ENCODE assay signal across 8 cellular contexts in the genomic region with DNA sequence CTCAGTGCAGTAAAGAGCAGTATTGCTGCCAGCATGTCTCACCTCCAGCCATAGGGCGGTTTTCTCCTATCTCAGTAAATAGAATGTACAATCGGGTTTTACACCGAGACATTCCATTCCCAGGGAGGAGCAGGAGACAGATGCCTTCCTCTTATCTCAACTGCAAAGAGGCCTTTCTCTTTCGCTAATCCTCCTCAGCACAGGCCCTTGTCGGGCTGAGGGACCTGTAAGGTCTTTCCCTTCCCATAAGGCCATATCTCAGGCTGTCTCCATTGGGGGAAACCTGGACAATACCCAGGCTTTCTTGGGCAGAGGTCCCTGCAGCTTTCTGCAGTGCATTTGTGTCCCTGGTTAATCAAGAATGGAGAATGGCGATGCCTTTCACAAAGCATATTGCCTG. TPM values are rescaled to one million over a fixed set of nuclear protein-coding genes. Genes with fewer than 3 reads are reported as not detected.
DNase-seq lines count a peak whose midpoint lies in the region; ATAC-seq, FAIRE-seq and TF ChIP-seq lines count a peak whose summit lies in the region.
"Not testable (repeated sequence)": the region's sequence is repeated elsewhere in the genome, so short reads cannot be mapped to it uniquely, and the experiment has no call there.
"Had no signal": no experiment of that assay in that cellular context is flagged by ENCODE, and none has a peak within 500 bp of the region (broad histone marks: within the 10 kb centered on the region; RNA-seq: fewer than 3 reads in every experiment).

No MANE protein-coding gene starts in this region.

- BruUV-seq in K562 (replicated peaks; lab: Mats Ljungman, UMichigan): not testable (repeated sequence)

- H3K18ac ChIP-seq in mesendoderm (ENCODE audit: low read length); trophoblast cell (ENCODE audit: low read length): not testable (repeated sequence)

- H3K9ac ChIP-seq in K562 (ENCODE audit: insufficient read depth in 1 of 2, low read depth in 2 of 2, low read length in 2 of 2); mesendoderm (ENCODE audit: low read length); trophoblast cell (ENCODE audit: low read length): not testable (repeated sequence)

- not testable (repeated sequence) for H3K56ac ChIP-seq in mesendoderm (ENCODE audit: low read length)

- peak; percentile 54 for DNase-seq in ELF-1 (ENCODE audit: low read depth, low spot score)
- DNase-seq in K562 (ENCODE audit: extremely low read depth in 1 of 4, low spot score in 3 of 4): peak in 2 of 4 experiments; percentile 20 to 70
- not testable (repeated sequence) for DNase-seq in cardiac muscle cell (ENCODE audit: low read depth in 1 of 2, low spot score in 1 of 2); type B pancreatic cell (ENCODE audit: extremely low spot score, unreplicated experiment)
- peak; percentile 77 for DNase-seq in mesendoderm
- DNase-seq in trophoblast cell: peak; percentile 8 to 39

- ATAC-seq in K562: peak; percentile 74

- not testable (repeated sequence) for H3K4me2 ChIP-seq in K562 (ENCODE audit: insufficient read depth, low read length); mesendoderm (ENCODE audit: low read length); trophoblast cell (ENCODE audit: low read length)

- H4K20me1 ChIP-seq in K562 (replicated peaks; ENCODE audit: control insufficient read depth, insufficient read depth, low read length): not testable (repeated sequence)

- H3K79me2 ChIP-seq in K562 (ENCODE audit: control insufficient read depth, insufficient read depth, low read length); mesendoderm (ENCODE audit: control insufficient read depth, insufficient read depth, low read length); trophoblast cell (ENCODE audit: control insufficient read depth, insufficient read depth, low read length, poor library complexity): not testable (repeated sequence)

- H4K12ac ChIP-seq in trophoblast cell (ENCODE audit: low read depth, low read length): not testable (repeated sequence)

- not testable (repeated sequence) for H3K4ac ChIP-seq in mesendoderm (ENCODE audit: low read depth, low read length); trophoblast cell (ENCODE audit: low read depth, low read length)

- not testable (repeated sequence) for TF ChIP-seq POLR2A in K562 (conservative IDR thresholded peaks at IDR 0.05)

- not testable (repeated sequence) for H3K79me1 ChIP-seq in mesendoderm (ENCODE audit: low read length); trophoblast cell (ENCODE audit: low read length)

- H3K27ac Mint-ChIP-seq in type B pancreatic cell: peak overlapping the region; percentile 12

- not testable (repeated sequence) for TF ChIP-seq EP300 in K562 (IDR thresholded peaks at IDR 0.05; ENCODE audit: low read length)

- not testable (repeated sequence) for H4K91ac ChIP-seq in trophoblast cell (ENCODE audit: low read depth, low read length)

- H3K36me3 Mint-ChIP-seq in type B pancreatic cell: peaks cover 21% of the 10 kb centered on the region

- intact Hi-C loops in K562 (cut with micrococcal nuclease): not testable (repeated sequence)

- 11% methylated on average over 6 of the region's 6 CpGs for WGBS in K562 (ENCODE audit: insufficient coverage, low coverage, missing lambda C conversion rate)
- WGBS in mesendoderm (ENCODE audit: extremely low coverage, insufficient coverage, low lambda C conversion rate): no CpG with 5 or more reads among the region's 6 CpGs
- no CpG with 5 or more reads among the region's 6 CpGs for WGBS in trophoblast cell (ENCODE audit: extremely low coverage, insufficient coverage, insufficient read length)

- not testable (repeated sequence) for H3K9me3 Mint-ChIP-seq in type B pancreatic cell

- H2BK12ac ChIP-seq in trophoblast cell (ENCODE audit: low read length): not testable (repeated sequence)

- H3K27me3 Mint-ChIP-seq in type B pancreatic cell: not testable (repeated sequence)

- not testable (repeated sequence) for H2AK5ac ChIP-seq in mesendoderm (ENCODE audit: low read length); trophoblast cell (ENCODE audit: low read length)

- peaks cover 11 to 17% of the 10 kb centered on the region in 2 experiments; a peak in 3 of 5 replicates for H3K4me1 ChIP-seq in K562 (replicated peaks in 1 of 2; ENCODE audit: control insufficient read depth in 2 of 2, insufficient read depth in 2 of 2, low read length in 2 of 2)
- not testable (repeated sequence) for H3K4me1 ChIP-seq in cardiac muscle cell (ENCODE audit: low read depth); mesendoderm (ENCODE audit: control insufficient read depth, low read depth, low read length); trophoblast cell (ENCODE audit: control insufficient read depth in 1 of 2, insufficient read depth in 2 of 2, low read length in 2 of 2)

- H3K14ac ChIP-seq in trophoblast cell (ENCODE audit: low read length): not testable (repeated sequence)

- H4K5ac ChIP-seq in mesendoderm (ENCODE audit: low read length): not testable (repeated sequence)

- H2AFZ ChIP-seq in K562 (ENCODE audit: low read depth, low read length); trophoblast cell (ENCODE audit: insufficient read depth, low read length, poor library complexity): not testable (repeated sequence)

- H2BK5ac ChIP-seq in mesendoderm (ENCODE audit: low read length); trophoblast cell (ENCODE audit: low read depth, low read length, poor library complexity): not testable (repeated sequence)

- H3K23ac ChIP-seq in mesendoderm (ENCODE audit: low read length); trophoblast cell (ENCODE audit: low read length): not testable (repeated sequence)

- not testable (repeated sequence) for TF ChIP-seq RAD21 in K562 (CRISPR knock-in tag; conservative IDR thresholded peaks at IDR 0.05 in 1 of 2, IDR thresholded peaks at IDR 0.05 in 1 of 2)

- H3K4me3 Mint-ChIP-seq in type B pancreatic cell: not testable (repeated sequence)

- H3K27me3 ChIP-seq in K562 (ENCODE audit: control insufficient read depth in 2 of 2, insufficient read depth in 2 of 2, low read length in 2 of 2); cardiac muscle cell; mesendoderm (ENCODE audit: insufficient read depth, low read length, poor library complexity); trophoblast cell (ENCODE audit: insufficient read depth, low read length): not testable (repeated sequence)

- not testable (repeated sequence) for H4K8ac ChIP-seq in mesendoderm (ENCODE audit: low read depth, low read length); trophoblast cell (ENCODE audit: low read depth, low read length)

- FAIRE-seq in K562 (lab: Jason Lieb, UNC): peak; percentile 48

- not testable (repeated sequence) for H3K9me3 ChIP-seq in K562 (replicated peaks; ENCODE audit: control insufficient read depth, insufficient read depth, low read depth, low read length); cardiac muscle cell (ENCODE audit: low read depth); trophoblast cell (ENCODE audit: insufficient read depth, low read depth, low read length)

- not testable (repeated sequence) for H3K36me3 ChIP-seq in K562 (ENCODE audit: control insufficient read depth, insufficient read depth, low read length); cardiac muscle cell; mesendoderm (ENCODE audit: control insufficient read depth, insufficient read depth, low read length); trophoblast cell (ENCODE audit: control insufficient read depth in 1 of 2, insufficient read depth in 2 of 2, low read length in 2 of 2)

- H3K9me1 ChIP-seq in K562 (ENCODE audit: control insufficient read depth, insufficient read depth, low read length): not testable (repeated sequence)

- in situ Hi-C loops in K562 (cut with MboI): not testable (repeated sequence)

- TF ChIP-seq CTCF in VCaP (conservative IDR thresholded peaks at IDR 0.05); K562 (IDR thresholded peaks at IDR 0.05 in 2 of 3, conservative IDR thresholded peaks at IDR 0.05 in 1 of 3; ENCODE audit: insufficient read depth in 2 of 3, low read depth in 1 of 3, low read length in 3 of 3); cardiac muscle cell (IDR thresholded peaks at IDR 0.05; ENCODE audit: low read depth, low read length); type B pancreatic cell (conservative IDR thresholded peaks at IDR 0.05): not testable (repeated sequence)

- POLR2A ChIA-PET in K562 (lab: Yijun Ruan, JAX): not testable (repeated sequence)

- H2BK120ac ChIP-seq in mesendoderm (ENCODE audit: low read depth, low read length); trophoblast cell (ENCODE audit: insufficient read depth, low read length, poor library complexity): not testable (repeated sequence)

- H3K4me1 Mint-ChIP-seq in type B pancreatic cell (ENCODE audit: unreplicated experiment): not testable (repeated sequence)

- not testable (repeated sequence) for H2BK15ac ChIP-seq in mesendoderm (replicated peaks; ENCODE audit: low read depth)

- not testable (repeated sequence) for H3K4me3 ChIP-seq in K562; cardiac muscle cell; mesendoderm (ENCODE audit: low read length); trophoblast cell (ENCODE audit: low read depth, low read length)

- H3K27ac ChIP-seq in VCaP (peak overlapping the region; percentile 65), cardiac muscle cell (peak overlapping the region; percentile 12)
- not testable (repeated sequence) for H3K27ac ChIP-seq in K562 (ENCODE audit: extremely low read depth, low read depth, low read length); mesendoderm (ENCODE audit: low read depth, low read length); trophoblast cell (ENCODE audit: low read depth, low read length)

- CTCF ChIA-PET in K562 (lab: Yijun Ruan, JAX; ENCODE audit: low intra/inter-chr PET ratio): not testable (repeated sequence)

RNA-seq across cellular contexts. Expression of a gene that starts 15.6 kb away (rescaled TPM):
- total RNA-seq in K562 (2011; cell fraction: chromatin; rRNA removed; ENCODE audit: low replicate concordance): 37.7 and 82.3 TPM in 2 replicates
- 28.5 and 32.5 TPM in 2 replicates for total RNA-seq in K562 (2011; cell fraction: nucleolus; rRNA removed)
- 39.1 and 44.0 TPM in 2 replicates for total RNA-seq in K562 (2011; cell fraction: nucleoplasm; rRNA removed)
- total RNA-seq in K562 (2014; rRNA removed) (17.4 and 18.9 TPM in 2 replicates), K562 (2014; rRNA removed; fragmentation: Illumina TruSeq; extraction: Trizol) (32.7 and 36.9 TPM in 2 replicates), K562 (2015; rRNA removed; fragmentation: Illumina TruSeq; extraction: Trizol) (27.3 and 28.2 TPM in 2 replicates), K562 (2021) (18.9 and 20.7 TPM in 2 replicates), cardiac muscle cell (19.9 and 23.0 TPM in 2 replicates), type B pancreatic cell (ENCODE audit: low replicate concordance) (32.4 and 45.1 TPM in 2 replicates)
- polyA plus RNA-seq in K562 (2011; rRNA removed) (29.0 and 36.2 TPM in 2 replicates), K562 (2014; fragmentation: Illumina TruSeq; extraction: Trizol) (21.1 and 23.2 TPM in 2 replicates), K562 (2014; fragmentation: Nextera tagmentation; extraction: Ambion mirVana) (10 to 100 TPM; 17.9 to 24.0 TPM), K562 (2014; rRNA removed) (15.9 and 17.5 TPM in 2 replicates), cardiac muscle cell (14.0 and 19.5 TPM in 2 replicates)
- polyA plus RNA-seq in K562 (2011; cell fraction: cytosol; rRNA removed): 10.8 and 18.3 TPM in 2 replicates
- polyA plus RNA-seq in K562 (2011; cell fraction: nucleus; rRNA removed): 18.5 and 19.6 TPM in 2 replicates
- polyA plus RNA-seq in K562 (2012): 13.2 and 13.4 TPM in 2 replicates
- 46.2 and 47.4 TPM in 2 replicates for polyA minus RNA-seq in K562 (2011; rRNA and poly(A)+ RNA removed)
- 10.2 and 17.8 TPM in 2 replicates for polyA minus RNA-seq in K562 (2011; cell fraction: cytosol; rRNA and poly(A)+ RNA removed)
- polyA minus RNA-seq in K562 (2011; cell fraction: nucleus; rRNA and poly(A)+ RNA removed): 11.3 and 16.6 TPM in 2 replicates
- polyA plus RNA-seq in mesendoderm (2013, experiment 1 of 2): 18.7 TPM
- polyA plus RNA-seq in mesendoderm (2013, experiment 2 of 2): 19.1 TPM
- 39.1 and 41.5 TPM in 2 replicates for polyA plus RNA-seq in trophoblast cell (2013)

RNA-seq across cellular contexts. Expression of a gene that starts 24.4 kb away (rescaled TPM):
- 55.5 and 61.4 TPM in 2 replicates for total RNA-seq in K562 (2011; cell fraction: chromatin; rRNA removed; ENCODE audit: low replicate concordance)
- total RNA-seq in K562 (2011; cell fraction: nucleolus; rRNA removed): 37.0 and 39.7 TPM in 2 replicates
- 68.2 and 105 TPM in 2 replicates for total RNA-seq in K562 (2011; cell fraction: nucleoplasm; rRNA removed)
- total RNA-seq in K562 (2014; rRNA removed): 7.7 and 8.3 TPM in 2 replicates
- total RNA-seq in K562 (2014; rRNA removed; fragmentation: Illumina TruSeq; extraction: Trizol): 14.6 and 16.1 TPM in 2 replicates
- 11.4 and 11.7 TPM in 2 replicates for total RNA-seq in K562 (2015; rRNA removed; fragmentation: Illumina TruSeq; extraction: Trizol)
- total RNA-seq in K562 (2021): 11.9 and 14.2 TPM in 2 replicates
- 25.4 and 25.6 TPM in 2 replicates for polyA plus RNA-seq in K562 (2011; rRNA removed)
- polyA plus RNA-seq in K562 (2011; cell fraction: cytosol; rRNA removed): 17.0 and 19.1 TPM in 2 replicates
- 30.1 and 33.0 TPM in 2 replicates for polyA plus RNA-seq in K562 (2011; cell fraction: nucleus; rRNA removed)
- polyA plus RNA-seq in K562 (2012): 6.8 and 8.5 TPM in 2 replicates
- 8.3 and 11.4 TPM in 2 replicates for polyA plus RNA-seq in K562 (2014; fragmentation: Illumina TruSeq; extraction: Trizol)
- polyA plus RNA-seq in K562 (2014; fragmentation: Nextera tagmentation; extraction: Ambion mirVana): 1 to 10 TPM; 5.4 to 6.5 TPM
- 11.0 and 15.6 TPM in 2 replicates for polyA plus RNA-seq in K562 (2014; rRNA removed)
- 12.1 and 14.5 TPM in 2 replicates for polyA minus RNA-seq in K562 (2011; rRNA and poly(A)+ RNA removed)
- 8.3 and 17.6 TPM in 2 replicates for polyA minus RNA-seq in K562 (2011; cell fraction: cytosol; rRNA and poly(A)+ RNA removed)
- 12.3 and 13.2 TPM in 2 replicates for polyA minus RNA-seq in K562 (2011; cell fraction: nucleus; rRNA and poly(A)+ RNA removed)
- 55.0 and 56.3 TPM in 2 replicates for total RNA-seq in cardiac muscle cell
- 17.8 and 19.7 TPM in 2 replicates for polyA plus RNA-seq in cardiac muscle cell
- 8.3 TPM for polyA plus RNA-seq in mesendoderm (2013, experiment 1 of 2)
- 8.6 TPM for polyA plus RNA-seq in mesendoderm (2013, experiment 2 of 2)
- polyA plus RNA-seq in trophoblast cell (2013): 10.1 and 13.4 TPM in 2 replicates
- total RNA-seq in type B pancreatic cell (ENCODE audit: low replicate concordance): 30.4 and 33.5 TPM in 2 replicates
- total RNA-seq: G401 had no signal

RNA-seq across cellular contexts. Expression of a gene that starts 50.2 kb away (rescaled TPM):
- total RNA-seq in K562 (2011; cell fraction: chromatin; rRNA removed; ENCODE audit: low replicate concordance): 11.0 and 36.0 TPM in 2 replicates
- total RNA-seq in K562 (2011; cell fraction: nucleolus; rRNA removed): 7.5 and 10.3 TPM in 2 replicates
- 12.6 and 13.6 TPM in 2 replicates for total RNA-seq in K562 (2011; cell fraction: nucleoplasm; rRNA removed)
- 6.9 and 8.9 TPM in 2 replicates for total RNA-seq in K562 (2014; rRNA removed)
- total RNA-seq in K562 (2014; rRNA removed; fragmentation: Illumina TruSeq; extraction: Trizol): 13.3 and 15.5 TPM in 2 replicates
- 12.1 TPM in 2 replicates for total RNA-seq in K562 (2015; rRNA removed; fragmentation: Illumina TruSeq; extraction: Trizol)
- total RNA-seq in K562 (2021): 8.3 and 10.7 TPM in 2 replicates
- polyA plus RNA-seq in K562 (2011; rRNA removed): 9.6 and 12.5 TPM in 2 replicates
- 2.2 and 4.6 TPM in 2 replicates for polyA plus RNA-seq in K562 (2011; cell fraction: cytosol; rRNA removed)
- 7.9 and 8.3 TPM in 2 replicates for polyA plus RNA-seq in K562 (2011; cell fraction: nucleus; rRNA removed)
- polyA plus RNA-seq in K562 (2012): 7.5 and 8.1 TPM in 2 replicates
- polyA plus RNA-seq in K562 (2014; fragmentation: Illumina TruSeq; extraction: Trizol): 9.9 and 10.1 TPM in 2 replicates
- 1 to 10 TPM; 1.6 to 2.7 TPM for polyA plus RNA-seq in K562 (2014; fragmentation: Nextera tagmentation; extraction: Ambion mirVana)
- polyA plus RNA-seq in K562 (2014; rRNA removed): 4.5 and 5.9 TPM in 2 replicates
- 40.2 and 44.6 TPM in 2 replicates for polyA minus RNA-seq in K562 (2011; rRNA and poly(A)+ RNA removed)
- polyA minus RNA-seq in K562 (2011; cell fraction: cytosol; rRNA and poly(A)+ RNA removed): 10.2 and 14.1 TPM in 2 replicates
- polyA minus RNA-seq in K562 (2011; cell fraction: nucleus; rRNA and poly(A)+ RNA removed): 7.1 and 13.7 TPM in 2 replicates
- 1.1 and 7.3 TPM in 2 replicates for total RNA-seq in cardiac muscle cell
- 1.1 and 2.0 TPM in 2 replicates for polyA plus RNA-seq in cardiac muscle cell
- 4.5 TPM for polyA plus RNA-seq in mesendoderm (2013, experiment 1 of 2)
- polyA plus RNA-seq in mesendoderm (2013, experiment 2 of 2): 4.4 TPM
- polyA plus RNA-seq in trophoblast cell (2013): 9.6 and 9.8 TPM in 2 replicates
- 8.9 and 12.5 TPM in 2 replicates for total RNA-seq in type B pancreatic cell (ENCODE audit: low replicate concordance)

RNA-seq across cellular contexts. Expression of a gene that starts 51.6 kb away (rescaled TPM):
- 17.5 and 39.2 TPM in 2 replicates for total RNA-seq in K562 (2011; cell fraction: chromatin; rRNA removed; ENCODE audit: low replicate concordance)
- total RNA-seq in K562 (2011; cell fraction: nucleolus; rRNA removed): 13.2 and 15.7 TPM in 2 replicates
- 18.8 and 20.6 TPM in 2 replicates for total RNA-seq in K562 (2011; cell fraction: nucleoplasm; rRNA removed)
- total RNA-seq in K562 (2014; rRNA removed) (18.7 and 19.4 TPM in 2 replicates), K562 (2014; rRNA removed; fragmentation: Illumina TruSeq; extraction: Trizol) (35.9 and 39.0 TPM in 2 replicates), K562 (2015; rRNA removed; fragmentation: Illumina TruSeq; extraction: Trizol) (31.5 and 31.6 TPM in 2 replicates), K562 (2021) (18.9 and 23.7 TPM in 2 replicates), cardiac muscle cell (9.7 and 11.6 TPM in 2 replicates), type B pancreatic cell (ENCODE audit: low replicate concordance) (23.0 and 40.0 TPM in 2 replicates)
- polyA plus RNA-seq in K562 (2011; rRNA removed) (21.5 and 33.0 TPM in 2 replicates), K562 (2014; fragmentation: Illumina TruSeq; extraction: Trizol) (18.9 and 35.2 TPM in 2 replicates), K562 (2014; fragmentation: Nextera tagmentation; extraction: Ambion mirVana) (10 to 100 TPM; 25.5 to 38.5 TPM), K562 (2014; rRNA removed) (10.4 and 25.7 TPM in 2 replicates), cardiac muscle cell (11.7 and 13.4 TPM in 2 replicates)
- polyA plus RNA-seq in K562 (2011; cell fraction: cytosol; rRNA removed): 6.9 and 10.7 TPM in 2 replicates
- polyA plus RNA-seq in K562 (2011; cell fraction: nucleus; rRNA removed): 11.0 and 12.4 TPM in 2 replicates
- polyA plus RNA-seq in K562 (2012): 10.6 and 22.1 TPM in 2 replicates
- 48.3 and 54.2 TPM in 2 replicates for polyA minus RNA-seq in K562 (2011; rRNA and poly(A)+ RNA removed)
- 7.9 and 19.1 TPM in 2 replicates for polyA minus RNA-seq in K562 (2011; cell fraction: cytosol; rRNA and poly(A)+ RNA removed)
- polyA minus RNA-seq in K562 (2011; cell fraction: nucleus; rRNA and poly(A)+ RNA removed): 7.5 and 13.3 TPM in 2 replicates
- polyA plus RNA-seq in mesendoderm (2013, experiment 1 of 2): 18.4 TPM
- polyA plus RNA-seq in mesendoderm (2013, experiment 2 of 2): 17.3 TPM
- polyA plus RNA-seq in trophoblast cell (2013): 29.0 and 29.8 TPM in 2 replicates
